ENCODE assay signal across 12 cellular contexts in the genomic region with DNA sequence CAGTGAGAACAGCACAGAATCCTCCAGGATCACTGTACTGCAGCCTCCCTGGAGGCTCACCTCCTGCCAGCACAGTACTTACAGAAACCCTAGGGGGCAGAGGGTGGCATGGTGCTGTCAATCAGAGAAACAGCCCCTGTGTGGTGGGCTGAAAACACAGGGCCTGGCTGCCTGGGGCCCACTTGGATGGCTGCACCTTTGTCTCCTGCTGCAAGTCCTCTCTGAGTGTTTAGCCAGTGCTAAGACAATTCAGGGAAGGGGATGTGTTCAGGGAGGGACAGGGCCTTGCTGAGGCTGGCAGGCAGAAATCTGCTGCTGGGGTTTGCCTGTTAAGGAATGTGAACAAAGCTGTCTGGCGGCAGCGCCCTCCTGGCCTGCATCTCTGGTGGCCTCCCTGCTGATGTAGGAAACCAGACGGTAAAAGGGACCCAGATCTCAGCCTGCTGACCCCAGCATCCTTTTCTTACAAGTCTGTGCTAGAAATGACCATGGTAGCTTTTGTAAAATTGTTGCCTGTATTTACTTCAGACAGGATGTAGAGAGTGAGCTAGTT. TPM values are rescaled to one million over a fixed set of nuclear protein-coding genes. Genes with fewer than 3 reads are reported as not detected.
A peak's percentile ranks its signal among the peaks of the same experiment; 100 is the strongest.
DNase-seq lines count a peak whose midpoint lies in the region; ATAC-seq and TF ChIP-seq lines count a peak whose summit lies in the region.
"Had no signal": no experiment of that assay in that cellular context is flagged by ENCODE, and none has a peak within 500 bp of the region (broad histone marks: within the 10 kb centered on the region; RNA-seq: fewer than 3 reads in every experiment).

No MANE protein-coding gene starts in this region.

- H3K9me3 ChIP-seq in HEK293 (ENCODE audit: control insufficient read depth, insufficient read depth, low read depth, low read length) = no peaks in the 10 kb centered on the region
- H3K9me3 ChIP-seq in adipocyte (ENCODE audit: control insufficient read depth, low read length) = no peaks in the 10 kb centered on the region
- H3K9me3 ChIP-seq in smooth muscle cell (replicated peaks; ENCODE audit: low read depth) = no peaks in the 10 kb centered on the region
- H3K9me3 ChIP-seq: thyroid gland had no signal

- H3K36me3 ChIP-seq in HEK293 (ENCODE audit: control insufficient read depth in 2 of 2, insufficient read depth in 1 of 2, low read length in 2 of 2) (peaks cover 16 to 80% of the 10 kb centered on the region in 2 experiments), adipocyte (ENCODE audit: control insufficient read depth, insufficient read depth, low read length, severe bottlenecking) (peaks cover 50% of the 10 kb centered on the region), smooth muscle cell (ENCODE audit: low read depth) (no peaks in the 10 kb centered on the region)

- TF ChIP-seq CTCF in HEK293 (tag by site-specific recombination; IDR thresholded peaks at IDR 0.05) = no peak
- TF ChIP-seq CTCF in foreskin keratinocyte (conservative IDR thresholded peaks at IDR 0.05) = no peak
- TF ChIP-seq CTCF in smooth muscle cell (IDR thresholded peaks at IDR 0.05; ENCODE audit: borderline replicate concordance, insufficient read depth, poor library complexity, severe bottlenecking) = no peak

- peaks cover 99% of the 10 kb centered on the region for H4K20me1 ChIP-seq in smooth muscle cell (ENCODE audit: low read depth)

- H3K4me1 ChIP-seq in HEK293 (ENCODE audit: control insufficient read depth, insufficient read depth, low read length) = no peaks in the 10 kb centered on the region
- H3K4me1 ChIP-seq in adipocyte (ENCODE audit: control insufficient read depth, insufficient read depth, low read length) = peaks cover 24% of the 10 kb centered on the region
- H3K4me1 ChIP-seq in foreskin keratinocyte = peaks cover 11% of the 10 kb centered on the region
- H3K4me1 ChIP-seq in smooth muscle cell (ENCODE audit: low read depth) = peaks cover 8% of the 10 kb centered on the region

- H3K27me3 ChIP-seq in adipocyte (replicated peaks; ENCODE audit: control insufficient read depth, insufficient read depth, low read length) = no peaks in the 10 kb centered on the region
- no peaks in the 10 kb centered on the region for H3K27me3 ChIP-seq in foreskin keratinocyte
- H3K27me3 ChIP-seq in smooth muscle cell (ENCODE audit: low read depth) = no peaks in the 10 kb centered on the region
- H3K27me3 ChIP-seq: thyroid gland had no signal

- WGBS in smooth muscle cell (ENCODE audit: low lambda C conversion rate) = 23% methylated on average over 3 of the region's 3 CpGs

- POLR2A ChIA-PET in HEK293 (lab: Yijun Ruan, JAX) = interaction anchor here (1.2 to 2.1 kb wide), 4 partner anchors 10 to 84 kb away, joined by 3 to 5 read pairs (median 4); no protein-coding TSS in a partner anchor

- CTCF ChIA-PET in HEK293 (lab: Yijun Ruan, JAX) = interaction anchor here (0.5 to 1.4 kb wide), 7 partner anchors 10 to 84 kb away, joined by 3 to 6 read pairs (median 3); no protein-coding TSS in a partner anchor

- H3K4me3 ChIP-seq in HEK293 (ENCODE audit: low read depth, low read length) (no peak overlapping the region), adipocyte (ENCODE audit: low read length) (no peak overlapping the region), smooth muscle cell (no peak overlapping the region)
- H3K4me3 ChIP-seq: thyroid gland had no signal

- H3K9ac ChIP-seq in adipocyte (ENCODE audit: low read length) = peak overlapping the region; percentile 65
- H3K9ac ChIP-seq in smooth muscle cell (ENCODE audit: low read depth) = no peak overlapping the region

- no peak overlapping the region for H3K27ac ChIP-seq in HEK293 (ENCODE audit: extremely low read depth, low read depth, low read length)
- H3K27ac ChIP-seq in foreskin keratinocyte = no peak overlapping the region
- H3K27ac ChIP-seq in smooth muscle cell (ENCODE audit: low read depth) = peak overlapping the region; percentile 74
- H3K27ac ChIP-seq: thyroid gland had no signal

- no peak overlapping the region for H2AFZ ChIP-seq in smooth muscle cell (ENCODE audit: low read depth)

- H3K79me2 ChIP-seq in smooth muscle cell (ENCODE audit: low read depth) = peaks cover 87% of the 10 kb centered on the region

- ATAC-seq in foreskin keratinocyte = peak; percentile 24
- ATAC-seq in GM19023 (IDR thresholded peaks at IDR 0.05; ENCODE audit: unreplicated experiment) = no peak
- no peak for ATAC-seq in HG02981 (IDR thresholded peaks at IDR 0.05; ENCODE audit: unreplicated experiment)
- ATAC-seq: Panc1 had no signal

- DNase-seq in adipocyte (ENCODE audit: low read depth) (no peak), foreskin keratinocyte (no peak), smooth muscle cell (lab: John Stamatoyannopoulos, UW; ENCODE audit: unreplicated experiment) (no peak), cortex of kidney (lab: John Stamatoyannopoulos, UW) (no peak), DMS53 treated with DMSO at 0.1 percent for 48 hours (lab: John Stamatoyannopoulos, UW; ENCODE audit: unreplicated experiment) (no peak)
- DNase-seq: activated CD4-positive, alpha-beta T cell treated with anti-CD3 and anti-CD28 coated beads, Interleukin-2, amount 50 U/mL, for 4 hours; activated naive CD4-positive, alpha-beta T cell treated with anti-CD3 and anti-CD28 coated beads, Interleukin-2, amount 50 U/mL, for 16 hours; thyroid gland had no signal

- H3K4me2 ChIP-seq in smooth muscle cell = peak overlapping the region; percentile 31

- H3F3A ChIP-seq in smooth muscle cell (ENCODE audit: low read depth) = peaks cover 42% of the 10 kb centered on the region

TF ChIP-seq in HEK293, 187 proteins besides CTCF, POLR2A, EP300 and RAD21:
- TF ChIP-seq, protein P1, sequence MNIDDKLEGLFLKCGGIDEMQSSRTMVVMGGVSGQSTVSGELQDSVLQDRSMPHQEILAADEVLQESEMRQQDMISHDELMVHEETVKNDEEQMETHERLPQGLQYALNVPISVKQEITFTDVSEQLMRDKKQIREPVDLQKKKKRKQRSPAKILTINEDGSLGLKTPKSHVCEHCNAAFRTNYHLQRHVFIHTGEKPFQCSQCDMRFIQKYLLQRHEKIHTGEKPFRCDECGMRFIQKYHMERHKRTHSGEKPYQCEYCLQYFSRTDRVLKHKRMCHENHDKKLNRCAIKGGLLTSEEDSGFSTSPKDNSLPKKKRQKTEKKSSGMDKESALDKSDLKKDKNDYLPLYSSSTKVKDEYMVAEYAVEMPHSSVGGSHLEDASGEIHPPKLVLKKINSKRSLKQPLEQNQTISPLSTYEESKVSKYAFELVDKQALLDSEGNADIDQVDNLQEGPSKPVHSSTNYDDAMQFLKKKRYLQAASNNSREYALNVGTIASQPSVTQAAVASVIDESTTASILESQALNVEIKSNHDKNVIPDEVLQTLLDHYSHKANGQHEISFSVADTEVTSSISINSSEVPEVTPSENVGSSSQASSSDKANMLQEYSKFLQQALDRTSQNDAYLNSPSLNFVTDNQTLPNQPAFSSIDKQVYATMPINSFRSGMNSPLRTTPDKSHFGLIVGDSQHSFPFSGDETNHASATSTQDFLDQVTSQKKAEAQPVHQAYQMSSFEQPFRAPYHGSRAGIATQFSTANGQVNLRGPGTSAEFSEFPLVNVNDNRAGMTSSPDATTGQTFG (tag by site-specific recombination; IDR thresholded peaks at IDR 0.05; ENCODE audit: borderline replicate concordance) = no peak
- TF ChIP-seq, protein P2, sequence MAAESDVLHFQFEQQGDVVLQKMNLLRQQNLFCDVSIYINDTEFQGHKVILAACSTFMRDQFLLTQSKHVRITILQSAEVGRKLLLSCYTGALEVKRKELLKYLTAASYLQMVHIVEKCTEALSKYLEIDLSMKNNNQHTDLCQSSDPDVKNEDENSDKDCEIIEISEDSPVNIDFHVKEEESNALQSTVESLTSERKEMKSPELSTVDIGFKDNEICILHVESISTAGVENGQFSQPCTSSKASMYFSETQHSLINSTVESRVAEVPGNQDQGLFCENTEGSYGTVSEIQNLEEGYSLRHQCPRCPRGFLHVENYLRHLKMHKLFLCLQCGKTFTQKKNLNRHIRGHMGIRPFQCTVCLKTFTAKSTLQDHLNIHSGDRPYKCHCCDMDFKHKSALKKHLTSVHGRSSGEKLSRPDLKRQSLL (tag by site-specific recombination; IDR thresholded peaks at IDR 0.05) = no peak
- TF ChIP-seq GLIS1 (tag by site-specific recombination; IDR thresholded peaks at IDR 0.05) = peak; percentile 93
- TF ChIP-seq ZIC2 (tag by site-specific recombination; IDR thresholded peaks at IDR 0.05) = peak; percentile 97
- TF ChIP-seq KLF8 (tag by site-specific recombination; IDR thresholded peaks at IDR 0.05) = no peak

RNA-seq across cellular contexts. Expression of a gene that starts 39.5 kb away (rescaled TPM):
- total RNA-seq in foreskin keratinocyte = 85.0 and 89.2 TPM in 2 replicates
- 29.7 and 32.0 TPM in 2 replicates for polyA plus RNA-seq in foreskin keratinocyte
- 73.5 and 97.2 TPM in 2 replicates for total RNA-seq in smooth muscle cell
- polyA plus RNA-seq in smooth muscle cell = 38.6 and 53.7 TPM in 2 replicates
